Comparison of ENCODE assay signal across 1 cellular context in the genomic region with DNA sequence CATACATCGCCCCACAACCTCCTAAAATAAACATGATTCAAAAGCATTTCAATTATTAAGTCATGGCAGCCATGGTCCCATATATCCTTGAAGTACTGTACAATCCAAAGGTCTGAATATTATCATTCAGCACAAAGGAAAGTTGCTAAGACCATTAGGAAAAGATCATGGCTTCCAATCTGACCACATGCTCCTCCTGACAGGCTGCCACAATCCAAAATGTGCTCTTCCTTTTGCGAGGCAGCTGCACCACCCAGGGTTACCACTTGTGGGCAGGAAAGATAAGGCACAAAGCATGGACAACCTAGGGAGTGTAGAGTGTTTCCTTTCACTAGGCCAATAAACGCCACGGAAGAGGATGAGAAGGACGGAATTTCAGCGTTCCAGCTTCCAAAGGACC.
TF ChIP-seq lines count a peak whose summit lies in the region.

No MANE protein-coding gene starts in this region.

TF ChIP-seq in HepG2, 621 proteins besides CTCF, POLR2A, EP300 and RAD21:
- TF ChIP-seq STAG1 (CRISPR knock-in tag; IDR thresholded peaks at IDR 0.05) (peak; percentile 16; the same call in 1 of the 2 replicates), ZKSCAN1 (IDR thresholded peaks at IDR 0.05; ENCODE audit: low read length) (no peak)
